In genomic region chr5:136011427-136012001, GRCh38 we compare ENCODE assay signal across 12 cellular contexts. TPM values are rescaled to one million over a fixed set of nuclear protein-coding genes. Genes with fewer than 3 reads are reported as not detected.
DNase-seq lines count a peak whose midpoint lies in the region; ATAC-seq and TF ChIP-seq lines count a peak whose summit lies in the region.
"Had no signal": no experiment of that assay in that cellular context is flagged by ENCODE, and none has a peak within 500 bp of the region (broad histone marks: within the 10 kb centered on the region; RNA-seq: fewer than 3 reads in every experiment).

No MANE protein-coding gene starts in this region.

- DNase-seq in AG08395 (ENCODE audit: low spot score) (peak; percentile 41), HT-29 (ENCODE audit: low spot score) (peak; percentile 84), brain microvascular endothelial cell (peak; percentile 62), mesenchymal stem cell (peak; percentile 92), suprapubic skin (ENCODE audit: low spot score in 2 of 2) (no peak)
- no peak for DNase-seq in activated T-cell treated with anti-CD3 and anti-CD28 coated beads, Interleukin-2, amount 50 U/mL, for 1 hour
- DNase-seq: activated CD8-positive, alpha-beta memory T cell treated with anti-CD3 and anti-CD28 coated beads, Interleukin-2, amount 50 U/mL, for 4 hours; CD4-positive, CD25-positive, alpha-beta regulatory T cell; cerebellar nuclear complex; NCI-H1694 treated with DMSO at 0.1 percent for 48 hours had no signal

- no peak overlapping the region for H3K4me2 ChIP-seq in mesenchymal stem cell (ENCODE audit: low read length, poor library complexity, severe bottlenecking)

- H3K36me3 ChIP-seq in brain microvascular endothelial cell (replicated peaks) (no peaks in the 10 kb centered on the region), mesenchymal stem cell (ENCODE audit: control insufficient read depth in 1 of 2, insufficient read depth in 2 of 2, low read depth in 1 of 2, low read length in 2 of 2) (no peaks in the 10 kb centered on the region), suprapubic skin (no peaks in the 10 kb centered on the region)

- 18% methylated on average over 2 of the region's 4 CpGs for WGBS in mesenchymal stem cell
- 14% methylated on average over 4 of the region's 4 CpGs for WGBS in suprapubic skin

- H3K27ac ChIP-seq in brain microvascular endothelial cell, result peak overlapping the region; percentile 61
- peak overlapping the region; percentile 64 for H3K27ac ChIP-seq in mesenchymal stem cell (ENCODE audit: low read length, poor library complexity, severe bottlenecking)
- H3K27ac ChIP-seq in suprapubic skin, result no peak overlapping the region

- H2AK5ac ChIP-seq in mesenchymal stem cell (ENCODE audit: low read length, severe bottlenecking), result no peak overlapping the region

- H3K9ac ChIP-seq in mesenchymal stem cell (ENCODE audit: low read length), result no peak overlapping the region

- H4K8ac ChIP-seq in mesenchymal stem cell (ENCODE audit: low read length), result no peak overlapping the region

- H2AFZ ChIP-seq in mesenchymal stem cell (ENCODE audit: low read depth, low read length), result no peak overlapping the region

- no peaks in the 10 kb centered on the region for H3K9me3 ChIP-seq in mesenchymal stem cell (ENCODE audit: control insufficient read depth, low read length)
- H3K9me3 ChIP-seq in suprapubic skin, result no peaks in the 10 kb centered on the region

- TF ChIP-seq POLR2A in suprapubic skin (IDR thresholded peaks at IDR 0.05), result no peak

- no peak overlapping the region for H4K91ac ChIP-seq in mesenchymal stem cell (ENCODE audit: low read length)

- H3K79me1 ChIP-seq in mesenchymal stem cell (replicated peaks; ENCODE audit: low read length, poor library complexity, severe bottlenecking), result no peaks in the 10 kb centered on the region

- H3K4me3 ChIP-seq in brain microvascular endothelial cell (ENCODE audit: low read depth, low read length) (no peak overlapping the region), mesenchymal stem cell (ENCODE audit: insufficient read depth in 1 of 2, low read depth in 1 of 2, low read length in 2 of 2) (no peak overlapping the region), suprapubic skin (no peak overlapping the region)

- H3K14ac ChIP-seq in mesenchymal stem cell (ENCODE audit: low read length in 2 of 2), result no peak overlapping the region

- H3K27me3 ChIP-seq in brain microvascular endothelial cell (replicated peaks) (no peaks in the 10 kb centered on the region), mesenchymal stem cell (ENCODE audit: control insufficient read depth in 1 of 2, insufficient read depth in 1 of 2, low read length in 2 of 2) (no peaks in the 10 kb centered on the region), suprapubic skin (no peaks in the 10 kb centered on the region)

- H2BK12ac ChIP-seq in mesenchymal stem cell (ENCODE audit: low read length in 2 of 2), result no peak overlapping the region

- H2BK5ac ChIP-seq in mesenchymal stem cell (ENCODE audit: low read depth, low read length, poor library complexity, severe bottlenecking), result no peak overlapping the region

- no peak overlapping the region for H2BK120ac ChIP-seq in mesenchymal stem cell (ENCODE audit: low read depth, low read length)

- in situ Hi-C loops in brain microvascular endothelial cell (cut with HindIII; ENCODE audit: low pct_ligation_motif_present, low sequenced_read_pairs), result no loop called here

- H3K4me1 ChIP-seq in mesenchymal stem cell (ENCODE audit: control insufficient read depth, insufficient read depth, low read depth, low read length) (peaks cover 5% of the 10 kb centered on the region), suprapubic skin (peaks cover 48% of the 10 kb centered on the region)

- ATAC-seq in HG03378 (IDR thresholded peaks at IDR 0.05; ENCODE audit: unreplicated experiment) (no peak), HG03460 (IDR thresholded peaks at IDR 0.05; ENCODE audit: unreplicated experiment) (no peak)

- H3K4ac ChIP-seq in mesenchymal stem cell (ENCODE audit: low read depth in 1 of 2, low read length in 2 of 2), result no peak overlapping the region

- no peak overlapping the region for H2BK15ac ChIP-seq in mesenchymal stem cell (ENCODE audit: low read depth, poor library complexity, severe bottlenecking)

- no peak for TF ChIP-seq CTCF in brain microvascular endothelial cell (IDR thresholded peaks at IDR 0.05; ENCODE audit: low read depth, low read length, missing control alignments)
- no peak for TF ChIP-seq CTCF in suprapubic skin (IDR thresholded peaks at IDR 0.05)

- TF ChIP-seq EP300 in suprapubic skin (IDR thresholded peaks at IDR 0.05), result no peak

- H3K18ac ChIP-seq in mesenchymal stem cell (ENCODE audit: low read depth in 1 of 2, low read length in 2 of 2), result no peak overlapping the region

- H3K23ac ChIP-seq in mesenchymal stem cell (ENCODE audit: low read length in 2 of 2), result no peak overlapping the region

RNA-seq across cellular contexts. Expression of gene TGFBI, which starts 17.3 kb away (rescaled TPM):
- 33.6 and 37.2 TPM in 2 replicates for total RNA-seq in HT-29 (2014; rRNA removed; shearing (Covaris generic))
- 1,930 TPM for polyA plus RNA-seq in mesenchymal stem cell (2013, experiment 1 of 2)
- 1,910 TPM for polyA plus RNA-seq in mesenchymal stem cell (2013, experiment 2 of 2)
- 100 to 1,000 TPM; 300 to 719 (median 389) TPM for total RNA-seq in suprapubic skin

RNA-seq across cellular contexts. Expression of gene LECT2, which starts 56.7 kb away (rescaled TPM):
- total RNA-seq in HT-29 (2014; rRNA removed; shearing (Covaris generic)), result not detected in 2 replicates
- not detected for polyA plus RNA-seq in mesenchymal stem cell (2013, experiment 1 of 2)
- 0.08 TPM for polyA plus RNA-seq in mesenchymal stem cell (2013, experiment 2 of 2)
- total RNA-seq in suprapubic skin, result not detected
- total RNA-seq: CD4-positive, CD25-positive, alpha-beta regulatory T cell had no signal
- polyA plus RNA-seq: CD4-positive, CD25-positive, alpha-beta regulatory T cell had no signal

Comparison
In these comparisons a context has a peak if more than half of its experiments do, and no peak if none do; other contexts are left out.
1. DNase-seq: peak in AG08395 (single experiment), HT-29 (single experiment), brain microvascular endothelial cell (single experiment) and mesenchymal stem cell (single experiment); none in activated T-cell treated with anti-CD3 and anti-CD28 coated beads, Interleukin-2, amount 50 U/mL, for 1 hour (single experiment) and suprapubic skin (0 of 2).